In the genomic region with DNA sequence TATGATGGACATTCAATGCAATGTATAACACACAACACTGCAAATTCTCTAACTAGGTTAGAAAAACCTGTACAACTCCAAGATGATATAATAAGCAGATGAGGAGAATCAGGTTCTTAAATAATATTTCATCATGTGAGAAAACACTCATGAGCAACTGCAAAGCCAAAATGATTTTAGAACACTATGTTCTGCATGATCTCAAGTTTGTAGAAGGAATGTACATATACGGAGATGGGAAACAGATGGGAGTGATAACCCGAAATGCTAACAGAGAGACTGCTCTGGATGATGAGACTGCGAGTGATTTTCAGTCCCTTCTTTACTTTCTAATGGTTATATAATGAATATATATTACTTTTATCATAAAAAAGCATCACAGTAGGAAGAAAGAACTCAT, we compare ENCODE assay signal across 26 cellular contexts.
DNase-seq lines count a peak whose midpoint lies in the region; ATAC-seq and TF ChIP-seq lines count a peak whose summit lies in the region.
"Had no signal": no experiment of that assay in that cellular context is flagged by ENCODE, and none has a peak within 500 bp of the region (broad histone marks: within the 10 kb centered on the region; RNA-seq: fewer than 3 reads in every experiment).

No MANE protein-coding gene starts in this region.

- H4K8ac ChIP-seq in H9 (replicated peaks; ENCODE audit: insufficient read length, low read depth, low read length) = no peak overlapping the region

- H4K20me1 ChIP-seq in H9 (ENCODE audit: control insufficient read depth, insufficient read depth, insufficient read length) = no peaks in the 10 kb centered on the region

- no peaks in the 10 kb centered on the region for H3K79me2 ChIP-seq in H9 (ENCODE audit: insufficient read depth, low read length)

- no peak overlapping the region for H4K91ac ChIP-seq in H9 (ENCODE audit: insufficient read length, low read depth, low read length)

- H3K18ac ChIP-seq in H9 (ENCODE audit: insufficient read length, low read depth, low read length) = no peak overlapping the region

- H3K4me2 ChIP-seq in H9 (ENCODE audit: insufficient read depth, insufficient read length, low read length) = no peak overlapping the region
- H3K4me2 ChIP-seq: GM23338, KMS-11 had no signal

- TF ChIP-seq EP300 in gastroesophageal sphincter (IDR thresholded peaks at IDR 0.05) (no peak), sigmoid colon (IDR thresholded peaks at IDR 0.05) (peak in 3 of 4 donors; percentile 58 to 75 (median 75))

- H3K56ac ChIP-seq in H9 (ENCODE audit: insufficient read length, low read depth, low read length) = no peak overlapping the region

- H3K36me3 ChIP-seq in gastroesophageal sphincter = no peaks in the 10 kb centered on the region
- H3K36me3 ChIP-seq in sigmoid colon = no peaks in the 10 kb centered on the region

- intact Hi-C loops in sigmoid colon (cut with DNase I) = no loop called here

- H3K4me1 ChIP-seq in gastroesophageal sphincter (no peaks in the 10 kb centered on the region), sigmoid colon (peaks cover 0 to 19% (median 3%) of the 10 kb centered on the region in 4 donors), H9 (ENCODE audit: insufficient read depth, low read length) (no peaks in the 10 kb centered on the region)
- H3K4me1 ChIP-seq: Caco-2 had no signal

- no peaks in the 10 kb centered on the region for H3K27me3 ChIP-seq in gastroesophageal sphincter
- peaks cover 0 to 6% (median 0%) of the 10 kb centered on the region in 3 donors for H3K27me3 ChIP-seq in sigmoid colon
- H3K27me3 ChIP-seq in H9 (ENCODE audit: insufficient read depth, low read length) = no peaks in the 10 kb centered on the region

- TF ChIP-seq POLR2A in gastroesophageal sphincter (IDR thresholded peaks at IDR 0.05) (no peak), sigmoid colon (IDR thresholded peaks at IDR 0.05) (no peak)

- H4K5ac ChIP-seq in H9 (ENCODE audit: insufficient read length, low read depth, low read length) = no peak overlapping the region

- H2BK15ac ChIP-seq in H9 (ENCODE audit: low read depth, low read length) = no peak overlapping the region

- H3K23ac ChIP-seq in H9 (ENCODE audit: insufficient read length, low read depth, low read length) = no peak overlapping the region

- H2BK20ac ChIP-seq in H9 (ENCODE audit: low read depth, low read length, poor library complexity, severe bottlenecking) = no peak overlapping the region

- H3K9me3 Mint-ChIP-seq in chondrocyte (ENCODE audit: low read depth) = no peaks in the 10 kb centered on the region
- H3K9me3 Mint-ChIP-seq in H9 = no peaks in the 10 kb centered on the region
- H3K9me3 Mint-ChIP-seq: CD8-positive, alpha-beta T cell; GM23338; T-cell had no signal

- no peak overlapping the region for H2BK5ac ChIP-seq in H9 (ENCODE audit: insufficient read length, low read length)

- H3K4ac ChIP-seq in H9 (ENCODE audit: low read depth, low read length) = no peak overlapping the region

- 36 to 54% methylated on average over 3 of the region's 3 CpGs for WGBS in gastroesophageal sphincter (ENCODE audit: low coverage in 1 of 2), 2 donors
- WGBS in sigmoid colon, 2 donors = 78 to 83% methylated on average over 3 of the region's 3 CpGs
- WGBS in H9 (ENCODE audit: extremely low coverage, insufficient read length, low lambda C conversion rate) = no CpG with 5 or more reads among the region's 3 CpGs

- no peak overlapping the region for H2BK120ac ChIP-seq in H9 (ENCODE audit: low read depth, low read length, poor library complexity, severe bottlenecking)

- no peaks in the 10 kb centered on the region for H3K27me3 Mint-ChIP-seq in chondrocyte (ENCODE audit: low read depth)
- no peaks in the 10 kb centered on the region for H3K27me3 Mint-ChIP-seq in H9 (ENCODE audit: low read depth)

- no peaks in the 10 kb centered on the region for H3K9me3 ChIP-seq in gastroesophageal sphincter
- H3K9me3 ChIP-seq in sigmoid colon = no peaks in the 10 kb centered on the region
- H3K9me3 ChIP-seq in H9 (ENCODE audit: control insufficient read depth, low read depth, low read length) = no peaks in the 10 kb centered on the region
- H3K9me3 ChIP-seq: Caco-2 had no signal

- H3K4me3 Mint-ChIP-seq in chondrocyte (ENCODE audit: unreplicated experiment) (no peak overlapping the region), H9 (no peak overlapping the region)
- H3K4me3 Mint-ChIP-seq: CD8-positive, alpha-beta T cell; GM23338; IgD-negative memory B cell; T-cell had no signal

- H3K27ac Mint-ChIP-seq in chondrocyte (ENCODE audit: unreplicated experiment) (peak overlapping the region; percentile 55), H9 (no peak overlapping the region)
- H3K27ac Mint-ChIP-seq: CD8-positive, alpha-beta T cell; GM23338; IgD-negative memory B cell; T-cell had no signal

- H2AFZ ChIP-seq in H9 (ENCODE audit: low read length) = no peak overlapping the region
- H2AFZ ChIP-seq: GM23338 had no signal

- DNase-seq in LNCaP clone FGC (ENCODE audit: low read depth) (peak; percentile 11), chondrocyte (ENCODE audit: low spot score) (no peak), sigmoid colon (no peak), NCI-H2029 (lab: John Stamatoyannopoulos, UW) (no peak), H9 (no peak), NCI-H526 (lab: John Stamatoyannopoulos, UW) (no peak)
- no peak for DNase-seq in stimulated activated CD4-positive, alpha-beta T cell treated with anti-CD3 and anti-CD28 coated beads, Interleukin-4, amount 100 ng/mL, for 24 hours
- DNase-seq: C1 segment of cervical spinal cord; Caco-2; CD8-positive, alpha-beta T cell; DMS153; HCEC 1CT; NCI-H1048; NCI-H1417; NCI-H187; NCI-H524 treated with DMSO at 0.1 percent for 48 hours; NCI-H82; NK-92 treated with Interleukin-12 subunit alpha and Interleukin-12 subunit beta, amount 100 ng/mL, for 24 hours; RPMI8226; SHP77; T-cell had no signal

- no peak overlapping the region for H3K14ac ChIP-seq in H9 (ENCODE audit: insufficient read depth, low read length)

- H3T11ph ChIP-seq in H9 (ENCODE audit: low read length) = no peak overlapping the region

- no peaks in the 10 kb centered on the region for H3K79me1 ChIP-seq in H9 (ENCODE audit: insufficient read depth, low read depth, low read length, poor library complexity, severe bottlenecking)

- H3K36me3 Mint-ChIP-seq in chondrocyte (ENCODE audit: low read depth) = no peaks in the 10 kb centered on the region
- H3K36me3 Mint-ChIP-seq in H9 (ENCODE audit: insufficient read depth in 1 of 3, low read depth in 3 of 3) = peaks cover 11 to 26% (median 16%) of the 10 kb centered on the region in 3 experiments; a peak in 6 of 7 replicates
- H3K36me3 Mint-ChIP-seq: CD8-positive, alpha-beta T cell; T-cell had no signal

- no peak overlapping the region for H3K9ac ChIP-seq in H9 (ENCODE audit: extremely low read depth, insufficient read length, low read length)
- H3K9ac ChIP-seq: KMS-11 had no signal

- TF ChIP-seq CTCF in LNCaP clone FGC (IDR thresholded peaks at IDR 0.05; ENCODE audit: control insufficient read depth, extremely low read depth, insufficient read depth) (no peak), chondrocyte (IDR thresholded peaks at IDR 0.05) (no peak), gastroesophageal sphincter (IDR thresholded peaks at IDR 0.05) (no peak), sigmoid colon (IDR thresholded peaks at IDR 0.05) (no peak), H9 (conservative IDR thresholded peaks at IDR 0.05) (no peak)

- ATAC-seq in gastroesophageal sphincter = peak; percentile 78
- ATAC-seq: CD8-positive, alpha-beta T cell; GM23338; T-cell had no signal

- H2BK12ac ChIP-seq in H9 (ENCODE audit: insufficient read length, low read depth, low read length) = no peak overlapping the region

- H3K4me3 ChIP-seq in LNCaP clone FGC (ENCODE audit: low read depth, low read length) = no peak overlapping the region
- H3K4me3 ChIP-seq in gastroesophageal sphincter = no peak overlapping the region
- no peak overlapping the region for H3K4me3 ChIP-seq in sigmoid colon
- H3K4me3 ChIP-seq: GM23338 had no signal

- H2AK5ac ChIP-seq in H9 (ENCODE audit: insufficient read length, low read length) = no peak overlapping the region

- H3K4me1 Mint-ChIP-seq in chondrocyte (ENCODE audit: low read depth) (peaks cover 38% of the 10 kb centered on the region), H9 (peaks cover 2 to 4% of the 10 kb centered on the region in 2 experiments; a peak in 1 of 4 replicates)
- H3K4me1 Mint-ChIP-seq: GM23338, IgD-negative memory B cell, T-cell had no signal

- no peaks in the 10 kb centered on the region for H3K23me2 ChIP-seq in H9 (ENCODE audit: insufficient read length, low read depth, low read length, poor library complexity, severe bottlenecking)

- H3K27ac ChIP-seq in gastroesophageal sphincter (peak overlapping the region in 3 of 4 donors; percentile 54 to 64 (median 62)), sigmoid colon (peak overlapping the region in 3 of 4 donors; percentile 53 to 69 (median 60)), H9 (ENCODE audit: insufficient read length, low read depth, low read length) (no peak overlapping the region)
- H3K27ac ChIP-seq: HL-60, KMS-11 had no signal
